ENCODE assay signal across 1 cellular context in genomic region chr2:144705328-144706245, GRCh38.
A peak's percentile ranks its signal among the peaks of the same experiment; 100 is the strongest.
TF ChIP-seq lines count a peak whose summit lies in the region.

No MANE protein-coding gene starts in this region.

TF ChIP-seq in K562, 482 proteins besides CTCF, POLR2A, EP300 and RAD21 (continued from another document and continues in another):
- TF ChIP-seq ZNF407 (IDR thresholded peaks at IDR 0.05; ENCODE audit: low read depth) = no peak
- no peak for TF ChIP-seq SAP30 (IDR thresholded peaks at IDR 0.05; ENCODE audit: borderline replicate concordance, insufficient read depth, low read depth, low read length, poor library complexity, severe bottlenecking)
- no peak for TF ChIP-seq KDM5B (IDR thresholded peaks at IDR 0.05; ENCODE audit: insufficient replicate concordance, low read depth, low read length)
- TF ChIP-seq DDX20 (tag; IDR thresholded peaks at IDR 0.05; ENCODE audit: low read depth) = no peak
- TF ChIP-seq CHAMP1 (IDR thresholded peaks at IDR 0.05) = no peak
- TF ChIP-seq, protein P1, sequence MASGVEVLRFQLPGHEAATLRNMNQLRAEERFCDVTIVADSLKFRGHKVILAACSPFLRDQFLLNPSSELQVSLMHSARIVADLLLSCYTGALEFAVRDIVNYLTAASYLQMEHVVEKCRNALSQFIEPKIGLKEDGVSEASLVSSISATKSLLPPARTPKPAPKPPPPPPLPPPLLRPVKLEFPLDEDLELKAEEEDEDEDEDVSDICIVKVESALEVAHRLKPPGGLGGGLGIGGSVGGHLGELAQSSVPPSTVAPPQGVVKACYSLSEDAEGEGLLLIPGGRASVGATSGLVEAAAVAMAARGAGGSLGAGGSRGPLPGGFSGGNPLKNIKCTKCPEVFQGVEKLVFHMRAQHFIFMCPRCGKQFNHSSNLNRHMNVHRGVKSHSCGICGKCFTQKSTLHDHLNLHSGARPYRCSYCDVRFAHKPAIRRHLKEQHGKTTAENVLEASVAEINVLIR (CRISPR knock-in tag; IDR thresholded peaks at IDR 0.05) = no peak
- TF ChIP-seq ZNF253 (CRISPR knock-in tag; conservative IDR thresholded peaks at IDR 0.05) = no peak
- 0 out of 2 replicates have a peak, but pooled peaks have one; percentile 45 for TF ChIP-seq ZNF449 (CRISPR knock-in tag; IDR thresholded peaks at IDR 0.05)
- TF ChIP-seq ZNF586 (CRISPR knock-in tag; conservative IDR thresholded peaks at IDR 0.05) = no peak
- 0 out of 2 replicates have a peak, but pooled peaks have one; percentile 26 for TF ChIP-seq TEAD4 (IDR thresholded peaks at IDR 0.05; ENCODE audit: low read length)
- no peak for TF ChIP-seq TEAD4 (CRISPR knock-in tag; IDR thresholded peaks at IDR 0.05; ENCODE audit: borderline replicate concordance)
- peak; percentile 63; the same call in 1 of the 2 replicates for TF ChIP-seq JUN (IDR thresholded peaks at IDR 0.05; ENCODE audit: borderline replicate concordance, low read depth, low read length)
- no peak for TF ChIP-seq JUN (CRISPR knock-in tag; IDR thresholded peaks at IDR 0.05; ENCODE audit: borderline replicate concordance)
- no peak for TF ChIP-seq NCOA2 (IDR thresholded peaks at IDR 0.05; ENCODE audit: partially characterized antibody in 2 of 2)
- TF ChIP-seq PTTG1 (tag; IDR thresholded peaks at IDR 0.05; ENCODE audit: low read depth) = peak; percentile 39; the same call in 1 of the 2 replicates
- TF ChIP-seq E2F5 (CRISPR knock-in tag; IDR thresholded peaks at IDR 0.05) = no peak
- no peak for TF ChIP-seq ZNF311 (CRISPR knock-in tag; IDR thresholded peaks at IDR 0.05)
- TF ChIP-seq ZBTB17 (CRISPR knock-in tag; IDR thresholded peaks at IDR 0.05) = no peak
- no peak for TF ChIP-seq NR4A1 (CRISPR knock-in tag; IDR thresholded peaks at IDR 0.05)
- TF ChIP-seq NR4A1 (tag; IDR thresholded peaks at IDR 0.05) = 0 out of 2 replicates have a peak, but pooled peaks have one; percentile 33
- no peak for TF ChIP-seq HSF4 (CRISPR knock-in tag; IDR thresholded peaks at IDR 0.05; ENCODE audit: borderline replicate concordance)
- TF ChIP-seq, protein P2, sequence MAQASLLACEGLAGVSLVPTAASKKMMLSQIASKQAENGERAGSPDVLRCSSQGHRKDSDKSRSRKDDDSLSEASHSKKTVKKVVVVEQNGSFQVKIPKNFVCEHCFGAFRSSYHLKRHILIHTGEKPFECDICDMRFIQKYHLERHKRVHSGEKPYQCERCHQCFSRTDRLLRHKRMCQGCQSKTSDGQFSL (CRISPR knock-in tag; IDR thresholded peaks at IDR 0.05) = no peak
- TF ChIP-seq, protein P2 (tag; IDR thresholded peaks at IDR 0.05) = no peak
- TF ChIP-seq ARNT (IDR thresholded peaks at IDR 0.05) = no peak; a peak in 1 of 4 replicates
- TF ChIP-seq SPI1 (IDR thresholded peaks at IDR 0.05; ENCODE audit: borderline replicate concordance, low read depth, low read length) = no peak
- TF ChIP-seq CBX2 (IDR thresholded peaks at IDR 0.05; ENCODE audit: insufficient read depth, low read length, poor library complexity, severe bottlenecking) = no peak
- TF ChIP-seq ZNF134 (CRISPR knock-in tag; conservative IDR thresholded peaks at IDR 0.05) = no peak
- TF ChIP-seq SFPQ (IDR thresholded peaks at IDR 0.05; ENCODE audit: low read depth, low read length) = no peak
- TF ChIP-seq, protein P3, sequence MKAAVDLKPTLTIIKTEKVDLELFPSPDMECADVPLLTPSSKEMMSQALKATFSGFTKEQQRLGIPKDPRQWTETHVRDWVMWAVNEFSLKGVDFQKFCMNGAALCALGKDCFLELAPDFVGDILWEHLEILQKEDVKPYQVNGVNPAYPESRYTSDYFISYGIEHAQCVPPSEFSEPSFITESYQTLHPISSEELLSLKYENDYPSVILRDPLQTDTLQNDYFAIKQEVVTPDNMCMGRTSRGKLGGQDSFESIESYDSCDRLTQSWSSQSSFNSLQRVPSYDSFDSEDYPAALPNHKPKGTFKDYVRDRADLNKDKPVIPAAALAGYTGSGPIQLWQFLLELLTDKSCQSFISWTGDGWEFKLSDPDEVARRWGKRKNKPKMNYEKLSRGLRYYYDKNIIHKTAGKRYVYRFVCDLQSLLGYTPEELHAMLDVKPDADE (conservative IDR thresholded peaks at IDR 0.05; ENCODE audit: control insufficient read depth, low read depth, low read length) = no peak
- peak; percentile 82 to 89; a peak in 3 of 4 replicates for TF ChIP-seq TRIM24 (IDR thresholded peaks at IDR 0.05)
- no peak for TF ChIP-seq ATF1 (CRISPR knock-in tag; IDR thresholded peaks at IDR 0.05)
- TF ChIP-seq ATF1 (tag; IDR thresholded peaks at IDR 0.05) = no peak
- TF ChIP-seq JUND (IDR thresholded peaks at IDR 0.05; ENCODE audit: borderline replicate concordance, low read depth, low read length) = peak; percentile 87
- no peak; the same call in 2 of the 3 replicates for TF ChIP-seq JUND (tag; IDR thresholded peaks at IDR 0.05; ENCODE audit: borderline replicate concordance, low read depth, low read length)
- TF ChIP-seq MXI1 (IDR thresholded peaks at IDR 0.05; ENCODE audit: low read depth, low read length) = no peak
- TF ChIP-seq ZHX1 (conservative IDR thresholded peaks at IDR 0.05; ENCODE audit: low read length) = no peak
